Comparison of ENCODE assay signal across 25 cellular contexts in genomic region chr5:6775595-6775994, GRCh38.
"Had no signal": no experiment of that assay in that cellular context is flagged by ENCODE, and none has a peak within 500 bp of the region (broad histone marks: within the 10 kb centered on the region; RNA-seq: fewer than 3 reads in every experiment).

No MANE protein-coding gene starts in this region.

- H3K4me1 Mint-ChIP-seq: activated B cell treated with CpG ODN at 0.5 μM for 24 hours had no signal

- H3K9me3 Mint-ChIP-seq: activated B cell treated with CpG ODN at 0.5 μM for 24 hours; activated CD4-positive, alpha-beta T cell treated with anti-CD3 and anti-CD28 coated beads, Interleukin-2, amount 10 ng/mL, durations not matched to agents 24 days and 14 days; activated naive CD4-positive, alpha-beta T cell treated with anti-CD3 and anti-CD28 coated beads, Interleukin-2, amount 50 U/mL, for 24 hours; activated T-cell treated with anti-CD3 and anti-CD28 coated beads, Interleukin-2, amount 50 U/mL, for 24 hours; activated T-helper 1 cell treated with anti-CD3 and anti-CD28 coated beads, Interleukin-12 subunit alpha, Interleukin-12 subunit beta, Interleukin-2, Interleukin-4 antibody, amounts not matched to agents 30 ng/mL and 10 ng/mL and 1 ng/mL, durations not matched to agents 14 hours and 24 hours and 36 hours had no signal

- H3K27ac Mint-ChIP-seq: activated B cell treated with CpG ODN at 0.5 μM for 24 hours; activated CD4-positive, alpha-beta T cell treated with anti-CD3 and anti-CD28 coated beads, Interleukin-2, amount 10 ng/mL, durations not matched to agents 24 days and 14 days; activated CD8-positive, alpha-beta memory T cell treated with anti-CD3 and anti-CD28 coated beads, Interleukin-2, amount 10 ng/mL, durations not matched to agents 7 days and 5 days; activated naive CD4-positive, alpha-beta T cell treated with anti-CD3 and anti-CD28 coated beads, Interleukin-2, amount 50 U/mL, for 24 hours; activated T-cell treated with anti-CD3 and anti-CD28 coated beads, Interleukin-2, amount 50 U/mL, for 24 hours; activated T-helper 1 cell treated with anti-CD3 and anti-CD28 coated beads, Interleukin-12 subunit alpha, Interleukin-12 subunit beta, Interleukin-2, Interleukin-4 antibody, amounts not matched to agents 30 ng/mL and 10 ng/mL and 1 ng/mL, durations not matched to agents 14 hours and 24 hours and 36 hours; T-helper 17 cell had no signal

- H3K4me3 ChIP-seq: breast epithelium, Peyer's patch had no signal

- H3K36me3 Mint-ChIP-seq: activated CD8-positive, alpha-beta memory T cell treated with anti-CD3 and anti-CD28 coated beads, Interleukin-2, amount 10 ng/mL, durations not matched to agents 7 days and 5 days; activated naive CD4-positive, alpha-beta T cell treated with anti-CD3 and anti-CD28 coated beads, Interleukin-2, amount 50 U/mL, for 24 hours had no signal

- DNase-seq: activated B cell treated with CpG ODN at 0.5 μM for 24 hours; activated CD4-positive, alpha-beta T cell treated with anti-CD3 and anti-CD28 coated beads for 1 hour; activated CD4-positive, alpha-beta T cell treated with anti-CD3 and anti-CD28 coated beads, Interleukin-2, amount 10 ng/mL, durations not matched to agents 24 days and 14 days; activated CD4-positive, alpha-beta T cell treated with anti-CD3 and anti-CD28 coated beads, Interleukin-2, amount 50 U/mL, for 48 hours; activated CD8-positive, alpha-beta memory T cell treated with anti-CD3 and anti-CD28 coated beads, Interleukin-2, amount 10 ng/mL, durations not matched to agents 7 days and 5 days; activated effector memory CD4-positive, alpha-beta T cell treated with Interleukin-2 at 50 U/mL for 16 hours; activated naive CD4-positive, alpha-beta T cell; activated T-cell treated with anti-CD3 and anti-CD28 coated beads, Interleukin-2, amount 50 U/mL, for 24 hours; aorta; caudate nucleus; KG1; NCI-H1048; NCI-H146; NCI-H187 treated with DMSO at 0.1 percent for 48 hours; NCI-H2081 treated with DMSO at 0.1 percent for 48 hours; NCI-H2171; NCI-H2227 treated with DMSO at 0.1 percent for 48 hours; NCI-H69; Peyer's patch; SHP77; T-helper 17 cell; T-helper 9 cell had no signal

- H3K9me3 ChIP-seq: breast epithelium, Peyer's patch had no signal

- H3K27ac ChIP-seq: breast epithelium, Peyer's patch had no signal

- H3K36me3 ChIP-seq: breast epithelium, Peyer's patch had no signal

- H3K4me3 Mint-ChIP-seq: activated B cell treated with CpG ODN at 0.5 μM for 24 hours; activated CD4-positive, alpha-beta T cell treated with anti-CD3 and anti-CD28 coated beads, Interleukin-2, amount 10 ng/mL, durations not matched to agents 24 days and 14 days; activated CD8-positive, alpha-beta memory T cell treated with anti-CD3 and anti-CD28 coated beads, Interleukin-2, amount 10 ng/mL, durations not matched to agents 7 days and 5 days; activated naive CD4-positive, alpha-beta T cell treated with anti-CD3 and anti-CD28 coated beads, Interleukin-2, amount 50 U/mL, for 24 hours; activated T-cell treated with anti-CD3 and anti-CD28 coated beads, Interleukin-2, amount 50 U/mL, for 24 hours; activated T-helper 1 cell treated with anti-CD3 and anti-CD28 coated beads, Interleukin-12 subunit alpha, Interleukin-12 subunit beta, Interleukin-2, Interleukin-4 antibody, amounts not matched to agents 30 ng/mL and 10 ng/mL and 1 ng/mL, durations not matched to agents 14 hours and 24 hours and 36 hours had no signal

- ATAC-seq: activated CD8-positive, alpha-beta memory T cell treated with anti-CD3 and anti-CD28 coated beads, Interleukin-2, amount 10 ng/mL, durations not matched to agents 7 days and 5 days; T-helper 17 cell had no signal

- H3K4me1 ChIP-seq: breast epithelium, Peyer's patch had no signal

- H3K27me3 ChIP-seq: breast epithelium, Peyer's patch had no signal
